Comparison of ENCODE assay signal across 22 cellular contexts in the genomic region with DNA sequence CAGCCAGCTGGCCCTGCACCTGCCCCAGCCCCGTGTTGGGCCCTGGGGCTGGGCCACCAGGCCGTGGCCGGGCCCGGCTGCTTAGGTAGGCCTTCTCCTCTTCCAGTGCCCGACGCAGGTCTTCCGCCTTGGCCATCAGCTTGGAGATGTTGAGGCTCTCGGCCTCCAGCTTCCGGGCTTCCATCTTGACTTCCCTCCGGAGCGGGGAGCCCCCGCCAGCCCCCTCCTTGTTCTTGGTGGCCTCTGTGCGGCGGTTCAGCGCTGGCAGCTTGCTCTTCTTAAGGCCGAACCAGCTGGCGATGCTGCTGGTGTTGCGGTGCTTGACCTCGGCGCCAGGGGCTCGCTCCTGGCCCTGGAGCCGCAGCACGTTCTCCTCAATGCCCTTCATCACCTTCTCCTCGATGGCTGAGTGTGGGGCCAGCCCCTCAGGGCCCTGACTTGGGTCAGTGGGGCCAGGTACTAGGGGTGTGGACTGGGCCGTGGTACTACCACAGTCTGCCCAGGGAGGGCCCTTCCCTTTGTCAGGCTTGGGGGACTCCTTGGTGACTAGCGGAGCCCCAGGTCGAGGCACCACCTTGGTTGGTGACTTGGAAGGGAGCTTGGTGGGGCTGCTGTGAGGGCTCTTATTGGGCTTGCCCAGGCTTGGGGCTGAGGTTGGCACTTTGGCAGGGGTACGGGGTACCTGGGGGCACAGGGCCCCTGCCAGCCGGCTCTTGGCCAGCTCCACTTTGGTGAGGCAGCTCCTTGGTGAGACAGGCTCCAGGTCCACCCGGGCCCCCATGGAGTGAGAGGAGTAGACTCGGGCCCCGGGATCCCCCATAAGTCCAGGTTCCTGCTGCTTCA. TPM values are rescaled to one million over a fixed set of nuclear protein-coding genes. Genes with fewer than 3 reads are reported as not detected.
A peak's percentile ranks its signal among the peaks of the same experiment; 100 is the strongest.
DNase-seq lines count a peak whose midpoint lies in the region; ATAC-seq, FAIRE-seq and TF ChIP-seq lines count a peak whose summit lies in the region.
"Had no signal": no experiment of that assay in that cellular context is flagged by ENCODE, and none has a peak within 500 bp of the region (broad histone marks: within the 10 kb centered on the region; RNA-seq: fewer than 3 reads in every experiment).

No MANE protein-coding gene starts in this region.

- no peak for ATAC-seq in Right ventricle myocardium inferior
- ATAC-seq in left ventricle myocardium superior: no peak
- ATAC-seq in K562: no peak
- no peak for ATAC-seq in SK-N-SH treated with all-trans-retinoic acid at 6 μM for 48 hours
- no peak for ATAC-seq in omental fat pad (ENCODE audit: low FRiP score)
- no peak for ATAC-seq in HG03135 (IDR thresholded peaks at IDR 0.05; ENCODE audit: unreplicated experiment)

- 0 out of 2 replicates have a peak, but pooled peaks cover 3% of the 10 kb centered on the region for H4K20me1 ChIP-seq in K562 (replicated peaks; ENCODE audit: control insufficient read depth, insufficient read depth, low read length)

- H3K18ac ChIP-seq in neuronal stem cell (ENCODE audit: low read length): no peak overlapping the region

- peak; percentile 33 for DNase-seq in Right ventricle myocardium inferior (ENCODE audit: missing footprints)
- no peak for DNase-seq in left ventricle myocardium superior
- peak in 2 of 4 experiments; percentile 5 to 8 for DNase-seq in K562 (ENCODE audit: extremely low read depth in 1 of 4, low spot score in 3 of 4)
- DNase-seq in neuronal stem cell (ENCODE audit: low spot score): no peak
- no peak for DNase-seq in BE2C
- DNase-seq in omental fat pad (ENCODE audit: low spot score): no peak
- DNase-seq: 8988T; Caco-2; CD4-positive, CD25-positive, alpha-beta regulatory T cell; DMS153; GF-D8; HCEC 1CT; KBM-7; NCI-H1105 treated with DMSO at 0.1 percent for 48 hours; NCI-H1694 treated with DMSO at 0.1 percent for 48 hours; NCI-H510A; NCI-H748 treated with DMSO at 0.1 percent for 48 hours; OCI-M1; SIG-M5 had no signal

- H3K36me3 ChIP-seq in K562 (ENCODE audit: control insufficient read depth, insufficient read depth, low read length) (peaks cover 8% of the 10 kb centered on the region; the same call in 1 of the 3 replicates), neuronal stem cell (replicated peaks in 1 of 2; ENCODE audit: control insufficient read depth in 2 of 2, insufficient read depth in 2 of 2, low read length in 2 of 2) (peaks cover 21 to 89% of the 10 kb centered on the region in 2 donors), BE2C (peaks cover 10% of the 10 kb centered on the region)

- no peak overlapping the region for H2BK12ac ChIP-seq in neuronal stem cell (ENCODE audit: low read length)

- H3K9ac ChIP-seq in K562 (ENCODE audit: insufficient read depth in 1 of 2, low read depth in 2 of 2, low read length in 2 of 2): no peak overlapping the region
- peak overlapping the region; percentile 34 for H3K9ac ChIP-seq in neuronal stem cell (ENCODE audit: low read depth, low read length, poor library complexity)

- no peaks in the 10 kb centered on the region for H3K9me3 ChIP-seq in K562 (replicated peaks; ENCODE audit: control insufficient read depth, insufficient read depth, low read depth, low read length)
- H3K9me3 ChIP-seq in neuronal stem cell (replicated peaks in 1 of 2; ENCODE audit: control insufficient read depth in 2 of 2, insufficient read depth in 1 of 2, low read depth in 1 of 2, low read length in 2 of 2): no peaks in the 10 kb centered on the region
- no peaks in the 10 kb centered on the region for H3K9me3 ChIP-seq in BE2C
- H3K9me3 ChIP-seq: Caco-2 had no signal

- no peak overlapping the region for H2BK120ac ChIP-seq in neuronal stem cell (ENCODE audit: low read depth, low read length)

- no peaks in the 10 kb centered on the region for H3K79me1 ChIP-seq in neuronal stem cell (ENCODE audit: low read depth, low read length)

- in situ Hi-C loops in K562 (cut with MboI): no loop called here

- H3K27me3 ChIP-seq in K562 (ENCODE audit: control insufficient read depth in 2 of 2, insufficient read depth in 2 of 2, low read length in 2 of 2): no peaks in the 10 kb centered on the region
- no peaks in the 10 kb centered on the region for H3K27me3 ChIP-seq in neuronal stem cell (ENCODE audit: control insufficient read depth in 3 of 3, insufficient read depth in 3 of 3, low read depth in 1 of 3, low read length in 3 of 3)
- H3K27me3 ChIP-seq in BE2C: no peaks in the 10 kb centered on the region

- FAIRE-seq in K562 (lab: Jason Lieb, UNC): no peak
- FAIRE-seq: GM12892 had no signal

- peak overlapping the region; percentile 4 for H4K8ac ChIP-seq in neuronal stem cell (ENCODE audit: low read depth, low read length)

- no peak overlapping the region for H2BK15ac ChIP-seq in neuronal stem cell (ENCODE audit: low read length)

- H3K4me3 ChIP-seq in K562: no peak overlapping the region
- H3K4me3 ChIP-seq in neuronal stem cell (ENCODE audit: low read length in 2 of 2): no peak overlapping the region
- no peak overlapping the region for H3K4me3 ChIP-seq in BE2C (ENCODE audit: low read depth, low read length)

- H3K27ac ChIP-seq in K562 (ENCODE audit: extremely low read depth, low read depth, low read length): no peak overlapping the region
- H3K27ac ChIP-seq in neuronal stem cell (replicated peaks; ENCODE audit: low read length): no peak overlapping the region

- H3K4ac ChIP-seq in neuronal stem cell (ENCODE audit: low read length): no peak overlapping the region

- BruUV-seq in K562 (replicated peaks; lab: Mats Ljungman, UMichigan): no TSS peak

- no peak overlapping the region for H3K23ac ChIP-seq in neuronal stem cell (ENCODE audit: low read depth, low read length, poor library complexity)

- no peaks in the 10 kb centered on the region for H3K9me1 ChIP-seq in K562 (ENCODE audit: control insufficient read depth, insufficient read depth, low read length)

- H3K79me2 ChIP-seq in K562 (ENCODE audit: control insufficient read depth, insufficient read depth, low read length): no peaks in the 10 kb centered on the region

- CTCF ChIA-PET in K562 (lab: Yijun Ruan, JAX; ENCODE audit: low intra/inter-chr PET ratio): no interaction called here

- TF ChIP-seq POLR2A in K562 (conservative IDR thresholded peaks at IDR 0.05): no peak

- H4K91ac ChIP-seq in neuronal stem cell (ENCODE audit: low read depth, low read length, poor library complexity): no peak overlapping the region

- WGBS in K562 (ENCODE audit: insufficient coverage, low coverage, missing lambda C conversion rate): 66% methylated on average over 26 of the region's 32 CpGs
- WGBS in neuronal stem cell (ENCODE audit: extremely low coverage in 2 of 2, insufficient read length in 2 of 2, insufficient replicate concordance in 1 of 2), 2 donors: no CpG with 5 or more reads among the region's 32 CpGs

- POLR2A ChIA-PET in K562 (lab: Yijun Ruan, JAX): interaction anchor here (1.1 to 1.3 kb wide), 2 partner anchors 15 to 54 kb away, joined by 3 to 4 read pairs; a partner anchor contains a TSS

- no peak overlapping the region for H2BK5ac ChIP-seq in neuronal stem cell (ENCODE audit: low read length)

- no peak for TF ChIP-seq EP300 in K562 (IDR thresholded peaks at IDR 0.05; ENCODE audit: low read length)

- H2AK5ac ChIP-seq in neuronal stem cell (ENCODE audit: low read depth, low read length): no peak overlapping the region

- TF ChIP-seq CTCF in K562 (IDR thresholded peaks at IDR 0.05 in 2 of 3, conservative IDR thresholded peaks at IDR 0.05 in 1 of 3; ENCODE audit: insufficient read depth in 2 of 3, low read depth in 1 of 3, low read length in 3 of 3): no peak
- no peak for TF ChIP-seq CTCF in BE2C (IDR thresholded peaks at IDR 0.05; ENCODE audit: low read depth, low read length)
- no peak for TF ChIP-seq CTCF in omental fat pad (IDR thresholded peaks at IDR 0.05)

- intact Hi-C loops in Right ventricle myocardium inferior (cut with DNase I): no loop called here
- intact Hi-C loops in left ventricle myocardium superior (cut with micrococcal nuclease): no loop called here
- intact Hi-C loops in K562 (cut with micrococcal nuclease): no loop called here

- no peak for TF ChIP-seq RAD21 in K562 (CRISPR knock-in tag; conservative IDR thresholded peaks at IDR 0.05 in 1 of 2, IDR thresholded peaks at IDR 0.05 in 1 of 2)

- H3K14ac ChIP-seq in neuronal stem cell (ENCODE audit: low read length): no peak overlapping the region

- H3K4me2 ChIP-seq in K562 (ENCODE audit: insufficient read depth, low read length) (no peak overlapping the region), neuronal stem cell (ENCODE audit: insufficient read depth, low read length, poor library complexity, severe bottlenecking) (no peak overlapping the region)

- H3K4me1 ChIP-seq in K562 (replicated peaks in 1 of 2; ENCODE audit: control insufficient read depth in 2 of 2, insufficient read depth in 2 of 2, low read length in 2 of 2): peaks cover 0 to 22% of the 10 kb centered on the region in 2 experiments; a peak in 2 of 5 replicates
- H3K4me1 ChIP-seq in neuronal stem cell (ENCODE audit: control insufficient read depth in 2 of 2, insufficient read depth in 1 of 2, low read depth in 1 of 2, low read length in 2 of 2): peaks cover 0 to 13% of the 10 kb centered on the region in 2 donors
- H3K4me1 ChIP-seq in BE2C: no peaks in the 10 kb centered on the region
- H3K4me1 ChIP-seq: Caco-2 had no signal

- H2AFZ ChIP-seq in K562 (ENCODE audit: low read depth, low read length): no peak overlapping the region
- H2AFZ ChIP-seq in neuronal stem cell (ENCODE audit: low read length): no peak overlapping the region

RNA-seq across cellular contexts. Expression of a gene that starts 33.2 kb away (rescaled TPM):
- total RNA-seq in Right ventricle myocardium inferior: 32.7 TPM
- total RNA-seq in left ventricle myocardium superior: 32.3 TPM
- total RNA-seq in K562 (2011; cell fraction: chromatin; rRNA removed; ENCODE audit: low replicate concordance): 15.1 and 38.6 TPM in 2 replicates
- 21.6 and 25.2 TPM in 2 replicates for total RNA-seq in K562 (2011; cell fraction: nucleolus; rRNA removed)
- 21.0 and 24.7 TPM in 2 replicates for total RNA-seq in K562 (2011; cell fraction: nucleoplasm; rRNA removed)
- 7.3 and 9.4 TPM in 2 replicates for total RNA-seq in K562 (2014; rRNA removed)
- total RNA-seq in K562 (2014; rRNA removed; fragmentation: Illumina TruSeq; extraction: Trizol): 1.4 and 2.1 TPM in 2 replicates
- 4.7 and 4.9 TPM in 2 replicates for total RNA-seq in K562 (2015; rRNA removed; fragmentation: Illumina TruSeq; extraction: Trizol)
- 13.4 and 14.4 TPM in 2 replicates for total RNA-seq in K562 (2021)
- 1.7 and 3.6 TPM in 2 replicates for polyA plus RNA-seq in K562 (2011; rRNA removed)
- polyA plus RNA-seq in K562 (2011; cell fraction: cytosol; rRNA removed): 2.0 and 3.8 TPM in 2 replicates
- 7.3 and 13.2 TPM in 2 replicates for polyA plus RNA-seq in K562 (2011; cell fraction: nucleus; rRNA removed)
- 6.2 and 8.4 TPM in 2 replicates for polyA plus RNA-seq in K562 (2012)
- 3.7 and 7.7 TPM in 2 replicates for polyA plus RNA-seq in K562 (2014; fragmentation: Illumina TruSeq; extraction: Trizol)
- polyA plus RNA-seq in K562 (2014; fragmentation: Nextera tagmentation; extraction: Ambion mirVana): under 1 TPM; 0.01 to 0.04 TPM
- polyA plus RNA-seq in K562 (2014; rRNA removed): 4.8 and 6.3 TPM in 2 replicates
- polyA minus RNA-seq in K562 (2011; rRNA and poly(A)+ RNA removed): 5.1 and 5.7 TPM in 2 replicates
- polyA minus RNA-seq in K562 (2011; cell fraction: cytosol; rRNA and poly(A)+ RNA removed): 5.6 and 7.4 TPM in 2 replicates
- 8.1 and 10.1 TPM in 2 replicates for polyA minus RNA-seq in K562 (2011; cell fraction: nucleus; rRNA and poly(A)+ RNA removed)
- 12.5 TPM for polyA plus RNA-seq in neuronal stem cell (2013, experiment 1 of 2)
- polyA plus RNA-seq in neuronal stem cell (2013, experiment 2 of 2): 13.0 TPM
- 65.3 TPM for polyA plus RNA-seq in BE2C (2012; ENCODE audit: insufficient read depth, insufficient read length, low read depth)
- total RNA-seq in omental fat pad: 10 to 100 TPM; 14.2 to 20.3 (median 17.6) TPM

RNA-seq across cellular contexts. Expression of a gene that starts 47.9 kb away (rescaled TPM):
- total RNA-seq in Right ventricle myocardium inferior: 2.6 TPM
- total RNA-seq in left ventricle myocardium superior: 2.7 TPM
- 6.1 and 8.1 TPM in 2 replicates for total RNA-seq in K562 (2011; cell fraction: chromatin; rRNA removed; ENCODE audit: low replicate concordance)
- 10.5 and 11.7 TPM in 2 replicates for total RNA-seq in K562 (2011; cell fraction: nucleolus; rRNA removed)
- 9.2 and 11.8 TPM in 2 replicates for total RNA-seq in K562 (2011; cell fraction: nucleoplasm; rRNA removed)
- total RNA-seq in K562 (2014; rRNA removed): 3.7 and 4.3 TPM in 2 replicates
- 4.4 and 4.6 TPM in 2 replicates for total RNA-seq in K562 (2014; rRNA removed; fragmentation: Illumina TruSeq; extraction: Trizol)
- total RNA-seq in K562 (2015; rRNA removed; fragmentation: Illumina TruSeq; extraction: Trizol): 4.9 TPM in 2 replicates
- total RNA-seq in K562 (2021): 5.1 and 5.6 TPM in 2 replicates
- polyA plus RNA-seq in K562 (2011; rRNA removed): 3.7 and 5.6 TPM in 2 replicates
- 3.5 and 4.3 TPM in 2 replicates for polyA plus RNA-seq in K562 (2011; cell fraction: cytosol; rRNA removed)
- polyA plus RNA-seq in K562 (2011; cell fraction: nucleus; rRNA removed): 2.3 and 3.5 TPM in 2 replicates
- polyA plus RNA-seq in K562 (2012): 4.0 and 5.4 TPM in 2 replicates
- polyA plus RNA-seq in K562 (2014; fragmentation: Illumina TruSeq; extraction: Trizol): 5.1 and 5.9 TPM in 2 replicates
- polyA plus RNA-seq in K562 (2014; fragmentation: Nextera tagmentation; extraction: Ambion mirVana): 1 to 10 TPM; 6.3 to 6.9 TPM
- 5.2 and 5.8 TPM in 2 replicates for polyA plus RNA-seq in K562 (2014; rRNA removed)
- polyA minus RNA-seq in K562 (2011; rRNA and poly(A)+ RNA removed): 4.7 and 5.3 TPM in 2 replicates
- 1.1 and 1.9 TPM in 2 replicates for polyA minus RNA-seq in K562 (2011; cell fraction: cytosol; rRNA and poly(A)+ RNA removed)
- 2.7 and 4.7 TPM in 2 replicates for polyA minus RNA-seq in K562 (2011; cell fraction: nucleus; rRNA and poly(A)+ RNA removed)
- polyA plus RNA-seq in neuronal stem cell (2013, experiment 1 of 2): 5.6 TPM
- polyA plus RNA-seq in neuronal stem cell (2013, experiment 2 of 2): 6.0 TPM
- polyA plus RNA-seq in BE2C (2012; ENCODE audit: insufficient read depth, insufficient read length, low read depth): 10.0 TPM
- total RNA-seq in omental fat pad: 1 to 10 TPM; 1.9 to 3.5 (median 2.8) TPM

RNA-seq across cellular contexts. Expression of a gene that starts 53.7 kb away (rescaled TPM):
- 275 TPM for total RNA-seq in Right ventricle myocardium inferior
- total RNA-seq in left ventricle myocardium superior: 255 TPM
- total RNA-seq in K562 (2011; cell fraction: chromatin; rRNA removed; ENCODE audit: low replicate concordance): 401 and 445 TPM in 2 replicates
- 407 and 460 TPM in 2 replicates for total RNA-seq in K562 (2011; cell fraction: nucleolus; rRNA removed)
- 608 and 797 TPM in 2 replicates for total RNA-seq in K562 (2011; cell fraction: nucleoplasm; rRNA removed)
- total RNA-seq in K562 (2014; rRNA removed): 147 and 188 TPM in 2 replicates
- 268 and 290 TPM in 2 replicates for total RNA-seq in K562 (2014; rRNA removed; fragmentation: Illumina TruSeq; extraction: Trizol)
- 247 and 254 TPM in 2 replicates for total RNA-seq in K562 (2015; rRNA removed; fragmentation: Illumina TruSeq; extraction: Trizol)
- 322 and 355 TPM in 2 replicates for total RNA-seq in K562 (2021)
- 357 and 403 TPM in 2 replicates for polyA plus RNA-seq in K562 (2011; rRNA removed)
- polyA plus RNA-seq in K562 (2011; cell fraction: cytosol; rRNA removed): 276 and 434 TPM in 2 replicates
- 186 and 273 TPM in 2 replicates for polyA plus RNA-seq in K562 (2011; cell fraction: nucleus; rRNA removed)
- 452 and 476 TPM in 2 replicates for polyA plus RNA-seq in K562 (2012)
- 325 and 352 TPM in 2 replicates for polyA plus RNA-seq in K562 (2014; fragmentation: Illumina TruSeq; extraction: Trizol)
- polyA plus RNA-seq in K562 (2014; fragmentation: Nextera tagmentation; extraction: Ambion mirVana): 1,000 to 10,000 TPM; 1,205 to 1,288 TPM
- 197 and 209 TPM in 2 replicates for polyA plus RNA-seq in K562 (2014; rRNA removed)
- polyA minus RNA-seq in K562 (2011; rRNA and poly(A)+ RNA removed): 220 and 237 TPM in 2 replicates
- 91.4 and 130 TPM in 2 replicates for polyA minus RNA-seq in K562 (2011; cell fraction: cytosol; rRNA and poly(A)+ RNA removed)
- 50.4 and 88.6 TPM in 2 replicates for polyA minus RNA-seq in K562 (2011; cell fraction: nucleus; rRNA and poly(A)+ RNA removed)
- 322 TPM for polyA plus RNA-seq in neuronal stem cell (2013, experiment 1 of 2)
- 335 TPM for polyA plus RNA-seq in neuronal stem cell (2013, experiment 2 of 2)
- polyA plus RNA-seq in BE2C (2012; ENCODE audit: insufficient read depth, insufficient read length, low read depth): 228 TPM
- total RNA-seq in omental fat pad: 100 to 1,000 TPM; 337 to 481 (median 397) TPM
